ENCODE assay signal across 1 cellular context in the genomic region with DNA sequence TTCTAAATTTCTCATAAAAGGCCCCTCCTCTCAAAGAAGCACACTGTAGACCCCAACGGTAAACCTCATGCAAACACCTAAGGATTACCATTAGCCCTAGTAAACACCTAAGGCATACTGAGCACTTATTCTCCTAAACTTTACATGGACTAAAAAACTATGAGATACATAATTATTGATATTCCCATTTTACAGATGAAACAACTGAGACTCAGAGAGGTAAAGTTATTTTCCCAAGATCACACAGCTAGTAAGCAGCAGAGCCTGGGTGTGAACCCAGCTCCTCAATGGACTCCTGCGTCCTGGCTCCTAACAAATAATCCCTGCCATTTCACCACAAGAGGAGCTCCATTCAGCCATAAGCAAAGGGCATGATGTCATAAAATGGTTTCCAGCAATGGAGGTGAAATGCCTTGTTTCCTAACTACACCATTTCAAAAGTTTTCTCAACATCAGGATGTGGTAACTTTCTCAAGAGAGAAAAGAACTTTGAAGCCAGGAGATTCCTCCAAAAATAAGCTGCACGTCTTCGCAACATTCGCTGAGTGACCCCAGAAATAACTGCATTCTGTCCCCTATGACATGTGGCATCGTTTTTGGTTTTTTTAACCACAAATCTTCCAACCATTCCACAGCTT.
TF ChIP-seq lines count a peak whose summit lies in the region.

No MANE protein-coding gene starts in this region.

TF ChIP-seq in H1, 55 proteins besides CTCF, POLR2A, EP300 and RAD21:
- peak; percentile 40; the same call in 1 of the 2 replicates for TF ChIP-seq YY1 (IDR thresholded peaks at IDR 0.05; ENCODE audit: low read depth, low read length)
- TF ChIP-seq GTF2F1 (IDR thresholded peaks at IDR 0.05; ENCODE audit: borderline replicate concordance, low read depth, low read length), result no peak
- 0 out of 2 replicates have a peak, but pooled peaks have one; percentile 51 for TF ChIP-seq KDM1A (IDR thresholded peaks at IDR 0.05; ENCODE audit: borderline replicate concordance, low read length)
